Comparison of ENCODE assay signal across 8 cellular contexts in genomic region chr2:8678731-8679566, GRCh38. TPM values are rescaled to one million over a fixed set of nuclear protein-coding genes. Genes with fewer than 3 reads are reported as not detected.
DNase-seq lines count a peak whose midpoint lies in the region; ATAC-seq and TF ChIP-seq lines count a peak whose summit lies in the region.

No MANE protein-coding gene starts in this region.

- peaks cover 47% of the 10 kb centered on the region for H3K4me1 Mint-ChIP-seq in WTC11

- peak; percentile 96 for DNase-seq in ACHN
- DNase-seq in NCI-H2227 treated with DMSO at 0.1 percent for 48 hours (lab: John Stamatoyannopoulos, UW) = peak; percentile 94
- DNase-seq in WTC11 (ENCODE audit: low spot score) = peak; percentile 93
- peak in 59 of 61 donors; percentile 53 to 93 (median 82) for DNase-seq in caudate nucleus (lab: John Stamatoyannopoulos, UW)
- peak; percentile 98 for DNase-seq in islet precursor cell
- DNase-seq in stimulated activated CD4-positive, alpha-beta T cell treated with anti-CD3 and anti-CD28 coated beads, Interleukin-12 subunit alpha, Interleukin-12 subunit beta, amount 100 ng/mL, for 24 hours (ENCODE audit: low read depth in 2 of 2) = peak; percentile 57 to 76

- POLR2A ChIA-PET in WTC11 (lab: Charles Lee) = interaction anchor here (0.6 to 1.1 kb wide), 2 partner anchors 95 to 788 kb away, joined by 3 read pairs; no protein-coding TSS in a partner anchor

- H3K27ac Mint-ChIP-seq in WTC11 = peak overlapping the region; percentile 99

- peak overlapping the region; percentile 94 for H3K27ac ChIP-seq in caudate nucleus (ENCODE audit: low read depth, low read length)

- CTCF ChIA-PET in WTC11 (lab: Charles Lee) = interaction anchor here (0.6 to 1.1 kb wide), 3 partner anchors 15 to 274 kb away, joined by 3 to 4 read pairs (median 3); no protein-coding TSS in a partner anchor

- in situ Hi-C loops in ACHN (cut with HindIII; ENCODE audit: low pct_ligation_motif_present, low pct_unique_long_range_greater_than_20kb, low sequenced_read_pairs) = no loop called here

- peaks cover 8% of the 10 kb centered on the region for H3K9me3 Mint-ChIP-seq in WTC11

- peak; percentile 70 for ATAC-seq in GM18909 (IDR thresholded peaks at IDR 0.05; ENCODE audit: poor library complexity, unreplicated experiment)
- ATAC-seq in HG03159 (IDR thresholded peaks at IDR 0.05; ENCODE audit: unreplicated experiment) = peak; percentile 66
- peak; percentile 44 for ATAC-seq in WTC11

- H3K36me3 Mint-ChIP-seq in WTC11 = peaks cover 27% of the 10 kb centered on the region

- peak overlapping the region; percentile 78 for H3K4me3 Mint-ChIP-seq in WTC11

- peaks cover 69% of the 10 kb centered on the region for H3K27me3 Mint-ChIP-seq in WTC11 (ENCODE audit: low read depth)

- no peak for TF ChIP-seq CTCF in WTC11 (IDR thresholded peaks at IDR 0.05)

TF ChIP-seq in WTC11, 78 proteins besides CTCF, POLR2A, EP300 and RAD21:
- TF ChIP-seq GABPB1 (CRISPR knock-in tag; IDR thresholded peaks at IDR 0.05) = peak; percentile 49; the same call in 1 of the 2 replicates
- TF ChIP-seq NR1H2 (CRISPR knock-in tag; IDR thresholded peaks at IDR 0.05) = no peak
- TF ChIP-seq FOXK1 (CRISPR knock-in tag; IDR thresholded peaks at IDR 0.05) = 0 out of 2 replicates have a peak, but pooled peaks have one; percentile 44
- no peak for TF ChIP-seq CREB1 (CRISPR knock-in tag; IDR thresholded peaks at IDR 0.05)
- peak; percentile 67 for TF ChIP-seq USF2 (CRISPR knock-in tag; IDR thresholded peaks at IDR 0.05)
- TF ChIP-seq, protein P1, sequence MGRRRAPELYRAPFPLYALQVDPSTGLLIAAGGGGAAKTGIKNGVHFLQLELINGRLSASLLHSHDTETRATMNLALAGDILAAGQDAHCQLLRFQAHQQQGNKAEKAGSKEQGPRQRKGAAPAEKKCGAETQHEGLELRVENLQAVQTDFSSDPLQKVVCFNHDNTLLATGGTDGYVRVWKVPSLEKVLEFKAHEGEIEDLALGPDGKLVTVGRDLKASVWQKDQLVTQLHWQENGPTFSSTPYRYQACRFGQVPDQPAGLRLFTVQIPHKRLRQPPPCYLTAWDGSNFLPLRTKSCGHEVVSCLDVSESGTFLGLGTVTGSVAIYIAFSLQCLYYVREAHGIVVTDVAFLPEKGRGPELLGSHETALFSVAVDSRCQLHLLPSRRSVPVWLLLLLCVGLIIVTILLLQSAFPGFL (CRISPR knock-in tag; IDR thresholded peaks at IDR 0.05; ENCODE audit: borderline replicate concordance) = no peak
- TF ChIP-seq HMGA2 (CRISPR knock-in tag; IDR thresholded peaks at IDR 0.05) = no peak

RNA-seq across cellular contexts. Expression of gene ID2, which starts 2.9 kb away (rescaled TPM):
- 38.6 to 55.0 TPM (median 47.0 TPM) in 3 replicates for total RNA-seq in WTC11 (2021)

Comparison
In these comparisons a context has a peak if more than half of its experiments do, and no peak if none do; other contexts are left out.
1. Peak in every context shown above with its lines: DNase-seq, ATAC-seq and H3K27ac ChIP-seq.